Comparison of ENCODE assay signal across 1 cellular context in the genomic region with DNA sequence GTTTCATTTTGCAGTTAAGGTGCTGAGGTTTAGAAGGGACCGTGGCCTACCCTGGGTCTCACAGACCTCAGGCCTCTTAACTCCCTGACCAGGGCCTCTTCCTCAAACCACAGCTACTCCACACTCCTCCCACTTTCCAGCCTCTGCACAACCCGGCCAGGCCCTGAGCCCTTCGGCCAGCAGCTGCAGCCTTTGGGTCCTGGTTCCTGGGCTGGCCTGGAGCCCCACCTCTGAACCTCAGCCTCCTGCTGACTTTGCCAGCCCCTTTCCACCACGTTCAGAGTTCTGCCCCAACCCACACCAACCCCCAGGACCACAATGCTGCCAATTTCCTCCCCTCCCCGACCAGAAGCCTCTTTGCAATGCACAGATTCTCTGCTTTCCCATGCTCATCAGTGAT.
TF ChIP-seq lines count a peak whose summit lies in the region.

No MANE protein-coding gene starts in this region.

TF ChIP-seq in SK-N-SH treated with all-trans-retinoic acid at 6 μM for 48 hours, 23 proteins besides CTCF, POLR2A, EP300 and RAD21 (continued from another document):
- TF ChIP-seq, protein P1, sequence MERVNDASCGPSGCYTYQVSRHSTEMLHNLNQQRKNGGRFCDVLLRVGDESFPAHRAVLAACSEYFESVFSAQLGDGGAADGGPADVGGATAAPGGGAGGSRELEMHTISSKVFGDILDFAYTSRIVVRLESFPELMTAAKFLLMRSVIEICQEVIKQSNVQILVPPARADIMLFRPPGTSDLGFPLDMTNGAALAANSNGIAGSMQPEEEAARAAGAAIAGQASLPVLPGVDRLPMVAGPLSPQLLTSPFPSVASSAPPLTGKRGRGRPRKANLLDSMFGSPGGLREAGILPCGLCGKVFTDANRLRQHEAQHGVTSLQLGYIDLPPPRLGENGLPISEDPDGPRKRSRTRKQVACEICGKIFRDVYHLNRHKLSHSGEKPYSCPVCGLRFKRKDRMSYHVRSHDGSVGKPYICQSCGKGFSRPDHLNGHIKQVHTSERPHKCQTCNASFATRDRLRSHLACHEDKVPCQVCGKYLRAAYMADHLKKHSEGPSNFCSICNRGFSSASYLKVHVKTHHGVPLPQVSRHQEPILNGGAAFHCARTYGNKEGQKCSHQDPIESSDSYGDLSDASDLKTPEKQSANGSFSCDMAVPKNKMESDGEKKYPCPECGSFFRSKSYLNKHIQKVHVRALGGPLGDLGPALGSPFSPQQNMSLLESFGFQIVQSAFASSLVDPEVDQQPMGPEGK (CRISPR knock-in tag; IDR thresholded peaks at IDR 0.05; ENCODE audit: borderline replicate concordance): no peak
- no peak for TF ChIP-seq GLIS3 (CRISPR knock-in tag; IDR thresholded peaks at IDR 0.05)
- TF ChIP-seq OSR1 (CRISPR knock-in tag; IDR thresholded peaks at IDR 0.05): no peak
- no peak for TF ChIP-seq ISL1 (CRISPR knock-in tag; IDR thresholded peaks at IDR 0.05)
- no peak for TF ChIP-seq SNAI2 (CRISPR knock-in tag; IDR thresholded peaks at IDR 0.05)
- TF ChIP-seq, protein P2, sequence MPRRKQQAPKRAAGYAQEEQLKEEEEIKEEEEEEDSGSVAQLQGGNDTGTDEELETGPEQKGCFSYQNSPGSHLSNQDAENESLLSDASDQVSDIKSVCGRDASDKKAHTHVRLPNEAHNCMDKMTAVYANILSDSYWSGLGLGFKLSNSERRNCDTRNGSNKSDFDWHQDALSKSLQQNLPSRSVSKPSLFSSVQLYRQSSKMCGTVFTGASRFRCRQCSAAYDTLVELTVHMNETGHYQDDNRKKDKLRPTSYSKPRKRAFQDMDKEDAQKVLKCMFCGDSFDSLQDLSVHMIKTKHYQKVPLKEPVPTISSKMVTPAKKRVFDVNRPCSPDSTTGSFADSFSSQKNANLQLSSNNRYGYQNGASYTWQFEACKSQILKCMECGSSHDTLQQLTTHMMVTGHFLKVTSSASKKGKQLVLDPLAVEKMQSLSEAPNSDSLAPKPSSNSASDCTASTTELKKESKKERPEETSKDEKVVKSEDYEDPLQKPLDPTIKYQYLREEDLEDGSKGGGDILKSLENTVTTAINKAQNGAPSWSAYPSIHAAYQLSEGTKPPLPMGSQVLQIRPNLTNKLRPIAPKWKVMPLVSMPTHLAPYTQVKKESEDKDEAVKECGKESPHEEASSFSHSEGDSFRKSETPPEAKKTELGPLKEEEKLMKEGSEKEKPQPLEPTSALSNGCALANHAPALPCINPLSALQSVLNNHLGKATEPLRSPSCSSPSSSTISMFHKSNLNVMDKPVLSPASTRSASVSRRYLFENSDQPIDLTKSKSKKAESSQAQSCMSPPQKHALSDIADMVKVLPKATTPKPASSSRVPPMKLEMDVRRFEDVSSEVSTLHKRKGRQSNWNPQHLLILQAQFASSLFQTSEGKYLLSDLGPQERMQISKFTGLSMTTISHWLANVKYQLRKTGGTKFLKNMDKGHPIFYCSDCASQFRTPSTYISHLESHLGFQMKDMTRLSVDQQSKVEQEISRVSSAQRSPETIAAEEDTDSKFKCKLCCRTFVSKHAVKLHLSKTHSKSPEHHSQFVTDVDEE (CRISPR knock-in tag; IDR thresholded peaks at IDR 0.05): no peak
- TF ChIP-seq, protein P3, sequence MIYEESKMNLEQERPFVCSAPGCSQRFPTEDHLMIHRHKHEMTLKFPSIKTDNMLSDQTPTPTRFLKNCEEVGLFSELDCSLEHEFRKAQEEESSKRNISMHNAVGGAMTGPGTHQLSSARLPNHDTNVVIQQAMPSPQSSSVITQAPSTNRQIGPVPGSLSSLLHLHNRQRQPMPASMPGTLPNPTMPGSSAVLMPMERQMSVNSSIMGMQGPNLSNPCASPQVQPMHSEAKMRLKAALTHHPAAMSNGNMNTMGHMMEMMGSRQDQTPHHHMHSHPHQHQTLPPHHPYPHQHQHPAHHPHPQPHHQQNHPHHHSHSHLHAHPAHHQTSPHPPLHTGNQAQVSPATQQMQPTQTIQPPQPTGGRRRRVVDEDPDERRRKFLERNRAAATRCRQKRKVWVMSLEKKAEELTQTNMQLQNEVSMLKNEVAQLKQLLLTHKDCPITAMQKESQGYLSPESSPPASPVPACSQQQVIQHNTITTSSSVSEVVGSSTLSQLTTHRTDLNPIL (CRISPR knock-in tag; IDR thresholded peaks at IDR 0.05; ENCODE audit: low read depth): no peak
- no peak for TF ChIP-seq ZNF70 (CRISPR knock-in tag; IDR thresholded peaks at IDR 0.05)
- TF ChIP-seq ZFP30 (CRISPR knock-in tag; IDR thresholded peaks at IDR 0.05): no peak
